8 cellular contexts compared by ENCODE assay signal in genomic region chr3:41199866-41200668, GRCh38.
DNase-seq lines count a peak whose midpoint lies in the region; ATAC-seq lines count a peak whose summit lies in the region.

No MANE protein-coding gene starts in this region.

- ATAC-seq in HG03457 (IDR thresholded peaks at IDR 0.05; ENCODE audit: unreplicated experiment), result peak; percentile 21

- DNase-seq in SKM-1 treated with dmso at 0.1 percent for 144 hours (lab: John Stamatoyannopoulos, UW; ENCODE audit: unreplicated experiment), result peak; percentile 50
- no peak for DNase-seq in SKM-1 (lab: John Stamatoyannopoulos, UW; ENCODE audit: unreplicated experiment)
- peak; percentile 40 for DNase-seq in T-helper 9 cell
- DNase-seq in central memory CD4-positive, alpha-beta T cell, result peak; percentile 26
- DNase-seq in kidney tubule cell (ENCODE audit: low spot score), result peak; percentile 39
- peak; percentile 37 for DNase-seq in stimulated activated CD4-positive, alpha-beta T cell treated with anti-CD3 and anti-CD28 coated beads, Interleukin-4, amount 100 ng/mL, for 24 hours
- no peak for DNase-seq in DMS114 treated with DMSO at 0.1 percent for 48 hours (lab: John Stamatoyannopoulos, UW; ENCODE audit: unreplicated experiment)

Comparison
In these comparisons a context has a peak if more than half of its experiments do, and no peak if none do; other contexts are left out.
1. DNase-seq: peak in SKM-1 treated with dmso at 0.1 percent for 144 hours (single experiment), T-helper 9 cell (single experiment), central memory CD4-positive, alpha-beta T cell (single experiment), kidney tubule cell (single experiment) and stimulated activated CD4-positive, alpha-beta T cell treated with anti-CD3 and anti-CD28 coated beads, Interleukin-4, amount 100 ng/mL, for 24 hours (single experiment); none in SKM-1 (single experiment) and DMS114 treated with DMSO at 0.1 percent for 48 hours (single experiment).